Comparison of ENCODE assay signal across 27 cellular contexts in genomic region chr2:25814681-25815080, GRCh38.
DNase-seq lines count a peak whose midpoint lies in the region; ATAC-seq and TF ChIP-seq lines count a peak whose summit lies in the region.
"Had no signal": no experiment of that assay in that cellular context is flagged by ENCODE, and none has a peak within 500 bp of the region (broad histone marks: within the 10 kb centered on the region; RNA-seq: fewer than 3 reads in every experiment).

No MANE protein-coding gene starts in this region.

- H3K27ac Mint-ChIP-seq in activated CD8-positive, alpha-beta T cell treated with anti-CD3 and anti-CD28 coated beads for 36 hours = no peak overlapping the region
- H3K27ac Mint-ChIP-seq in activated CD8-positive, alpha-beta T cell treated with anti-CD3 and anti-CD28 coated beads, Interleukin-2, amount 10 ng/mL, durations not matched to agents 7 days and 5 days = no peak overlapping the region
- no peak overlapping the region for H3K27ac Mint-ChIP-seq in stimulated activated effector memory CD8-positive, alpha-beta T cell treated with anti-CD3 and anti-CD28 coated beads, Interleukin-12 subunit alpha, Interleukin-12 subunit beta, amount 100 ng/mL, for 72 hours
- H3K27ac Mint-ChIP-seq: endodermal cell, T-helper 17 cell had no signal

- ATAC-seq in activated CD8-positive, alpha-beta T cell treated with anti-CD3 and anti-CD28 coated beads for 36 hours = peak; percentile 18
- no peak for ATAC-seq in activated CD8-positive, alpha-beta T cell treated with anti-CD3 and anti-CD28 coated beads, Interleukin-2, amount 10 ng/mL, durations not matched to agents 7 days and 5 days
- ATAC-seq in IMR-90 (ENCODE audit: low read depth) = peak; percentile 30
- peak; percentile 84 for ATAC-seq in stimulated activated effector memory CD8-positive, alpha-beta T cell treated with anti-CD3 and anti-CD28 coated beads, Interleukin-12 subunit alpha, Interleukin-12 subunit beta, amount 100 ng/mL, for 72 hours
- ATAC-seq: A549, T-helper 17 cell had no signal

- no peak overlapping the region for H2BK15ac ChIP-seq in IMR-90 (ENCODE audit: low read depth, low read length)

- H3K23ac ChIP-seq in IMR-90 (ENCODE audit: low read depth, low read length) = no peak overlapping the region

- in situ Hi-C loops in IMR-90 (cut with MboI; ENCODE audit: low sequenced_read_pairs) = no loop called here

- H3K9me3 Mint-ChIP-seq in activated CD8-positive, alpha-beta T cell treated with anti-CD3 and anti-CD28 coated beads for 36 hours = no peaks in the 10 kb centered on the region
- H3K9me3 Mint-ChIP-seq in activated CD8-positive, alpha-beta T cell treated with anti-CD3 and anti-CD28 coated beads, Interleukin-2, amount 10 ng/mL, durations not matched to agents 7 days and 5 days (ENCODE audit: insufficient read depth) = no peaks in the 10 kb centered on the region
- H3K9me3 Mint-ChIP-seq in stimulated activated effector memory CD8-positive, alpha-beta T cell treated with anti-CD3 and anti-CD28 coated beads, Interleukin-12 subunit alpha, Interleukin-12 subunit beta, amount 100 ng/mL, for 72 hours = no peaks in the 10 kb centered on the region
- H3K9me3 Mint-ChIP-seq: endodermal cell had no signal

- H3K9me3 ChIP-seq in IMR-90 (ENCODE audit: control insufficient read depth, insufficient read depth, low read length) = no peaks in the 10 kb centered on the region
- H3K9me3 ChIP-seq in SJCRH30 (replicated peaks) = no peaks in the 10 kb centered on the region
- no peaks in the 10 kb centered on the region for H3K9me3 ChIP-seq in esophagus muscularis mucosa
- H3K9me3 ChIP-seq: A549, BLaER1, neutrophil, prostate gland had no signal

- no peak for DNase-seq in activated CD8-positive, alpha-beta T cell treated with anti-CD3 and anti-CD28 coated beads for 36 hours
- DNase-seq in activated CD8-positive, alpha-beta T cell treated with anti-CD3 and anti-CD28 coated beads, Interleukin-2, amount 10 ng/mL, durations not matched to agents 7 days and 5 days = no peak
- DNase-seq in IMR-90 (peak; percentile 42), erythroblast (lab: John Stamatoyannopoulos, UW) (peak; percentile 9 to 20), SJCRH30 (no peak), esophagus muscularis mucosa (ENCODE audit: extremely low spot score) (no peak), COLO829 (ENCODE audit: low spot score) (no peak)
- DNase-seq in stimulated activated effector memory CD8-positive, alpha-beta T cell treated with anti-CD3 and anti-CD28 coated beads, Interleukin-12 subunit alpha, Interleukin-12 subunit beta, amount 100 ng/mL, for 72 hours (ENCODE audit: low spot score in 2 of 2) = no peak
- DNase-seq: activated CD8-positive, alpha-beta memory T cell treated with anti-CD3 and anti-CD28 coated beads, Interleukin-2, amount 50 U/mL, for 48 hours; activated gamma-delta T cell treated with Interleukin-2 at 50 U/mL for 16 hours; amniotic stem cell; COR-L47; cortex of kidney; endodermal cell; GOT3; head of caudate nucleus; Karpas-422; MV-4-11; NCI-H1694; NCI-H524; stimulated activated CD8-positive, alpha-beta memory T cell treated with anti-CD3 and anti-CD28 coated beads, Interleukin-4, amount 100 ng/mL, for 48 hours; T-helper 17 cell had no signal

- H2AK9ac ChIP-seq in IMR-90 (replicated peaks; ENCODE audit: low read depth, low read length, poor library complexity) = no peak overlapping the region

- no peak overlapping the region for H4K8ac ChIP-seq in IMR-90 (ENCODE audit: low read depth in 2 of 2, low read length in 2 of 2)

- WGBS in IMR-90 (ENCODE audit: extremely low coverage in 2 of 2, insufficient read length in 1 of 2), 2 experiments = 100% methylated on average over 1 of the region's 1 CpG; no CpG with 5 or more reads in 1 of the 2 experiments
- WGBS in esophagus muscularis mucosa = 94% methylated on average over 1 of the region's 1 CpG

- H3K4me1 ChIP-seq in IMR-90 (ENCODE audit: control insufficient read depth, insufficient read depth, low read length) (peaks cover 3% of the 10 kb centered on the region; the same call in 1 of the 2 replicates), SJCRH30 (peaks cover 9% of the 10 kb centered on the region), esophagus muscularis mucosa (peaks cover 0 to 8% (median 0%) of the 10 kb centered on the region in 4 donors)
- H3K4me1 ChIP-seq: A549, BLaER1, prostate gland had no signal

- TF ChIP-seq EP300 in esophagus muscularis mucosa (IDR thresholded peaks at IDR 0.05) = no peak

- no peak overlapping the region for H3K4me3 ChIP-seq in IMR-90 (ENCODE audit: insufficient read depth, low read depth, low read length)
- no peak overlapping the region for H3K4me3 ChIP-seq in SJCRH30
- no peak overlapping the region for H3K4me3 ChIP-seq in esophagus muscularis mucosa
- H3K4me3 ChIP-seq: A549, BLaER1, cardiac muscle cell, prostate gland had no signal

- no peak overlapping the region for H3K9ac ChIP-seq in IMR-90 (ENCODE audit: low read depth, low read length)
- H3K9ac ChIP-seq: BLaER1 had no signal

- H3K27me3 Mint-ChIP-seq in activated CD8-positive, alpha-beta T cell treated with anti-CD3 and anti-CD28 coated beads for 36 hours = no peaks in the 10 kb centered on the region
- no peaks in the 10 kb centered on the region for H3K27me3 Mint-ChIP-seq in activated CD8-positive, alpha-beta T cell treated with anti-CD3 and anti-CD28 coated beads, Interleukin-2, amount 10 ng/mL, durations not matched to agents 7 days and 5 days (ENCODE audit: low read depth)
- H3K27me3 Mint-ChIP-seq: T-helper 17 cell had no signal

- no peak for TF ChIP-seq RAD21 in IMR-90 (IDR thresholded peaks at IDR 0.05; ENCODE audit: low read length)

- intact Hi-C loops in activated CD8-positive, alpha-beta T cell treated with anti-CD3 and anti-CD28 coated beads for 36 hours (cut with micrococcal nuclease) = no loop called here
- intact Hi-C loops in IMR-90 (cut with micrococcal nuclease) = no loop called here
- intact Hi-C loops in esophagus muscularis mucosa (cut with DNase I) = no loop called here

- H2AFZ ChIP-seq in IMR-90 (replicated peaks; ENCODE audit: low read length, poor library complexity) = no peak overlapping the region

- H3K4ac ChIP-seq in IMR-90 (ENCODE audit: low read depth, low read length) = no peak overlapping the region

- no peak overlapping the region; the same call in 1 of the 2 replicates for H3K4me2 ChIP-seq in IMR-90 (ENCODE audit: low read depth, low read length)
- H3K4me2 ChIP-seq: A549, BLaER1 had no signal

- H3K27me3 ChIP-seq in IMR-90 (ENCODE audit: control insufficient read depth, insufficient read depth, low read length) (no peaks in the 10 kb centered on the region), SJCRH30 (no peaks in the 10 kb centered on the region), esophagus muscularis mucosa (no peaks in the 10 kb centered on the region)
- H3K27me3 ChIP-seq: BLaER1, cardiac muscle cell, neutrophil had no signal

- H3K36me3 Mint-ChIP-seq in activated CD8-positive, alpha-beta T cell treated with anti-CD3 and anti-CD28 coated beads for 36 hours (ENCODE audit: low read depth) = peaks cover 23% of the 10 kb centered on the region
- peaks cover 32% of the 10 kb centered on the region for H3K36me3 Mint-ChIP-seq in activated CD8-positive, alpha-beta T cell treated with anti-CD3 and anti-CD28 coated beads, Interleukin-2, amount 10 ng/mL, durations not matched to agents 7 days and 5 days (ENCODE audit: low read depth)
- H3K36me3 Mint-ChIP-seq in stimulated activated effector memory CD8-positive, alpha-beta T cell treated with anti-CD3 and anti-CD28 coated beads, Interleukin-12 subunit alpha, Interleukin-12 subunit beta, amount 100 ng/mL, for 72 hours = peaks cover 8% of the 10 kb centered on the region

- H4K20me1 ChIP-seq in IMR-90 (ENCODE audit: insufficient read depth, low read length) = peaks cover 16% of the 10 kb centered on the region; the same call in 1 of the 2 replicates

- H3K4me1 Mint-ChIP-seq in activated CD8-positive, alpha-beta T cell treated with anti-CD3 and anti-CD28 coated beads for 36 hours (ENCODE audit: low read depth) = peaks cover 77% of the 10 kb centered on the region
- peaks cover 48% of the 10 kb centered on the region for H3K4me1 Mint-ChIP-seq in activated CD8-positive, alpha-beta T cell treated with anti-CD3 and anti-CD28 coated beads, Interleukin-2, amount 10 ng/mL, durations not matched to agents 7 days and 5 days (ENCODE audit: low read depth)
- peaks cover 50% of the 10 kb centered on the region for H3K4me1 Mint-ChIP-seq in stimulated activated effector memory CD8-positive, alpha-beta T cell treated with anti-CD3 and anti-CD28 coated beads, Interleukin-12 subunit alpha, Interleukin-12 subunit beta, amount 100 ng/mL, for 72 hours

- peaks cover 15 to 55% of the 10 kb centered on the region in 2 experiments; a peak in 3 of 4 replicates for H3K79me1 ChIP-seq in IMR-90 (ENCODE audit: low read depth in 1 of 2, low read length in 2 of 2)

- H4K5ac ChIP-seq in IMR-90 (ENCODE audit: low read depth, low read length) = no peak overlapping the region

- TF ChIP-seq CTCF in activated CD8-positive, alpha-beta T cell treated with anti-CD3 and anti-CD28 coated beads for 36 hours (IDR thresholded peaks at IDR 0.05) = no peak
- TF ChIP-seq CTCF in IMR-90 (conservative IDR thresholded peaks at IDR 0.05; ENCODE audit: low read depth, low read length) (no peak), esophagus muscularis mucosa (IDR thresholded peaks at IDR 0.05) (no peak)

- POLR2A ChIA-PET in activated CD8-positive, alpha-beta T cell treated with anti-CD3 and anti-CD28 coated beads for 36 hours (lab: Charles Lee) = interaction anchor here (1.4 kb wide), 1 partner anchor 17 kb away, joined by 3 read pairs; no protein-coding TSS in a partner anchor
- POLR2A ChIA-PET in activated CD8-positive, alpha-beta T cell treated with anti-CD3 and anti-CD28 coated beads, Interleukin-2, amount 10 ng/mL, durations not matched to agents 7 days and 5 days (lab: Charles Lee) = no interaction called here
- POLR2A ChIA-PET in IMR-90 (lab: Charles Lee; ENCODE audit: unreplicated experiment) = no interaction called here

- no peak overlapping the region for H3K4me3 Mint-ChIP-seq in activated CD8-positive, alpha-beta T cell treated with anti-CD3 and anti-CD28 coated beads for 36 hours
- no peak overlapping the region for H3K4me3 Mint-ChIP-seq in activated CD8-positive, alpha-beta T cell treated with anti-CD3 and anti-CD28 coated beads, Interleukin-2, amount 10 ng/mL, durations not matched to agents 7 days and 5 days
- H3K4me3 Mint-ChIP-seq in stimulated activated effector memory CD8-positive, alpha-beta T cell treated with anti-CD3 and anti-CD28 coated beads, Interleukin-12 subunit alpha, Interleukin-12 subunit beta, amount 100 ng/mL, for 72 hours = no peak overlapping the region
- H3K4me3 Mint-ChIP-seq: endodermal cell, T-helper 17 cell had no signal

- no peak overlapping the region for H2BK120ac ChIP-seq in IMR-90 (ENCODE audit: low read depth, low read length)

- 0 out of 2 replicates have a peak, but pooled peaks cover 3% of the 10 kb centered on the region for H3K9me1 ChIP-seq in IMR-90 (ENCODE audit: insufficient read depth, low read length)

- no peak overlapping the region for H4K91ac ChIP-seq in IMR-90 (ENCODE audit: insufficient read depth, low read depth, low read length)

- no peak overlapping the region for H3K14ac ChIP-seq in IMR-90 (replicated peaks; ENCODE audit: low read depth, low read length)

- H3K18ac ChIP-seq in IMR-90 (ENCODE audit: low read depth, low read length) = no peak overlapping the region; the same call in 1 of the 2 replicates

- no peak overlapping the region for H2BK20ac ChIP-seq in IMR-90 (ENCODE audit: low read depth, low read length)

- no peak for TF ChIP-seq POLR2A in IMR-90 (IDR thresholded peaks at IDR 0.05; ENCODE audit: low read depth, low read length)
- TF ChIP-seq POLR2A in erythroblast (IDR thresholded peaks at IDR 0.05; ENCODE audit: low read length) = no peak
- TF ChIP-seq POLR2A in esophagus muscularis mucosa (IDR thresholded peaks at IDR 0.05; ENCODE audit: low read depth) = no peak

- dilution Hi-C loops in IMR-90 (cut with HindIII; ENCODE audit: low sequenced_read_pairs, unreplicated experiment) = no loop called here

- no peak overlapping the region for H2BK5ac ChIP-seq in IMR-90 (ENCODE audit: low read depth, low read length, poor library complexity, severe bottlenecking)

- no peak overlapping the region for H2AK5ac ChIP-seq in IMR-90 (ENCODE audit: low read depth, low read length)

- H3K56ac ChIP-seq in IMR-90 (ENCODE audit: extremely low read depth, insufficient read depth, low read length) = no peak overlapping the region

- no peak overlapping the region for H3K27ac ChIP-seq in IMR-90 (ENCODE audit: insufficient read depth, low read length)
- H3K27ac ChIP-seq in SJCRH30 = no peak overlapping the region
- H3K27ac ChIP-seq in esophagus muscularis mucosa (replicated peaks in 1 of 4) = no peak overlapping the region
- H3K27ac ChIP-seq: A549, BLaER1, cardiac muscle cell, neutrophil, prostate gland had no signal

- H3K36me3 ChIP-seq in IMR-90 (ENCODE audit: control insufficient read depth, insufficient read depth, low read length) (peaks cover under 1% of the 10 kb centered on the region; the same call in 1 of the 2 replicates), SJCRH30 (peaks cover 4% of the 10 kb centered on the region), esophagus muscularis mucosa (peaks cover 0 to 6% (median 3%) of the 10 kb centered on the region in 4 donors)
- H3K36me3 ChIP-seq: cardiac muscle cell, prostate gland had no signal

- BruUV-seq in IMR-90 (replicated peaks; lab: Mats Ljungman, UMichigan) = no TSS peak

- CTCF ChIA-PET in activated CD8-positive, alpha-beta T cell treated with anti-CD3 and anti-CD28 coated beads for 36 hours (lab: Charles Lee) = interaction anchor here (1.0 to 1.4 kb wide), 2 partner anchors 26 to 208 kb away, joined by 3 read pairs; no protein-coding TSS in a partner anchor
- CTCF ChIA-PET in activated CD8-positive, alpha-beta T cell treated with anti-CD3 and anti-CD28 coated beads, Interleukin-2, amount 10 ng/mL, durations not matched to agents 7 days and 5 days (lab: Charles Lee) = interaction anchor here (1.0 to 1.5 kb wide), 4 partner anchors 20 to 39 kb away, joined by 3 to 5 read pairs (median 4); no protein-coding TSS in a partner anchor
- CTCF ChIA-PET in IMR-90 (lab: Yijun Ruan, JAX) = no interaction called here

Comparison
In these comparisons a context has a peak if more than half of its experiments do, and no peak if none do; other contexts are left out.
1. DNase-seq: peak in IMR-90 (single experiment) and erythroblast (2 of 2); none in activated CD8-positive, alpha-beta T cell treated with anti-CD3 and anti-CD28 coated beads for 36 hours (single experiment), activated CD8-positive, alpha-beta T cell treated with anti-CD3 and anti-CD28 coated beads, Interleukin-2, amount 10 ng/mL, durations not matched to agents 7 days and 5 days (single experiment), stimulated activated effector memory CD8-positive, alpha-beta T cell treated with anti-CD3 and anti-CD28 coated beads, Interleukin-12 subunit alpha, Interleukin-12 subunit beta, amount 100 ng/mL, for 72 hours (0 of 2), SJCRH30 (0 of 2), esophagus muscularis mucosa (single experiment) and COLO829 (single experiment).